Comparison of ENCODE assay signal across 8 cellular contexts in the genomic region with DNA sequence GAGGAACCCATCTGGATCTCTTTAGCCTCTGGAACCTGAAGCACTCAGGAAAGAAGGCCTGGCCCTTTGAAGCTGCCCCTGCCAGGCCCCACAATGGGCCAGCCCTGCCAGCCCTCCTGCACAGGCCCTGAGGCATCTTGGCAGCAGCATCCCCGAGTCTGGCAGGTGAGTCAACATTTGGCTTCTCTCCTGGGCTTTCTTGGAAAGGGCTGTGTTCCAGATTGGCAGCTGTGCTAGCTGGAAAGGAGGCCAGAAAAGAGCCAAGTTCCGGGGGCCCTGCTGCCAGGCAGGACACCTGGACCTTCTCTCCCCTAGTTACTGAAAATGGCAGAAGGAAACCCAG.
DNase-seq lines count a peak whose midpoint lies in the region; TF ChIP-seq lines count a peak whose summit lies in the region.

No MANE protein-coding gene starts in this region.

- intact Hi-C loops in head of caudate nucleus (cut with DNase I), result loop anchor here (10.0 kb wide), 1 partner anchor 706 kb away; no protein-coding TSS in a partner anchor
- intact Hi-C loops in activated CD4-positive, alpha-beta T cell treated with anti-CD3 and anti-CD28 coated beads, Interleukin-2, amount 10 ng/mL, durations not matched to agents 24 days and 14 days (cut with micrococcal nuclease), result no loop called here

- peak; percentile 72 for DNase-seq in HFF-Myc (ENCODE audit: extremely low read depth, low read depth)
- DNase-seq in SJCRH30, result peak; percentile 54 to 68
- peak in 31 of 42 donors; percentile 12 to 82 (median 41) for DNase-seq in head of caudate nucleus
- DNase-seq in substantia nigra (lab: John Stamatoyannopoulos, UW), result peak in 25 of 49 donors; percentile 7 to 84 (median 35)
- no peak for DNase-seq in putamen (ENCODE audit: low spot score)
- no peak for DNase-seq in activated CD4-positive, alpha-beta T cell treated with anti-CD3 and anti-CD28 coated beads, Interleukin-2, amount 10 ng/mL, durations not matched to agents 24 days and 14 days
- no peak for DNase-seq in GF-D8 (lab: John Stamatoyannopoulos, UW)
- no peak for DNase-seq in NCI-H82 (lab: John Stamatoyannopoulos, UW)

- peaks cover 47% of the 10 kb centered on the region for H3K4me1 ChIP-seq in SJCRH30

- H3K27ac ChIP-seq in SJCRH30 (no peak overlapping the region), substantia nigra (ENCODE audit: low read depth, low read length, poor library complexity, severe bottlenecking) (peak overlapping the region; percentile 27)

- no peaks in the 10 kb centered on the region for H3K27me3 Mint-ChIP-seq in activated CD4-positive, alpha-beta T cell treated with anti-CD3 and anti-CD28 coated beads, Interleukin-2, amount 10 ng/mL, durations not matched to agents 24 days and 14 days

- H3K4me3 Mint-ChIP-seq in activated CD4-positive, alpha-beta T cell treated with anti-CD3 and anti-CD28 coated beads, Interleukin-2, amount 10 ng/mL, durations not matched to agents 24 days and 14 days, result no peak overlapping the region

- no peak overlapping the region for H3K27ac Mint-ChIP-seq in activated CD4-positive, alpha-beta T cell treated with anti-CD3 and anti-CD28 coated beads, Interleukin-2, amount 10 ng/mL, durations not matched to agents 24 days and 14 days

- H3K9me3 ChIP-seq in SJCRH30 (replicated peaks), result no peaks in the 10 kb centered on the region

- TF ChIP-seq CTCF in HFF-Myc (IDR thresholded peaks at IDR 0.05; ENCODE audit: low read depth, low read length, missing control alignments), result no peak

- H3K4me3 ChIP-seq in HFF-Myc (replicated peaks; ENCODE audit: low read depth, low read length) (no peak overlapping the region), SJCRH30 (no peak overlapping the region)

- no peaks in the 10 kb centered on the region for H3K27me3 ChIP-seq in SJCRH30

- H3K4me1 Mint-ChIP-seq in activated CD4-positive, alpha-beta T cell treated with anti-CD3 and anti-CD28 coated beads, Interleukin-2, amount 10 ng/mL, durations not matched to agents 24 days and 14 days, result peaks cover 14% of the 10 kb centered on the region

- H3K36me3 Mint-ChIP-seq in activated CD4-positive, alpha-beta T cell treated with anti-CD3 and anti-CD28 coated beads, Interleukin-2, amount 10 ng/mL, durations not matched to agents 24 days and 14 days (ENCODE audit: low read depth), result no peaks in the 10 kb centered on the region

- H3K9me3 Mint-ChIP-seq in activated CD4-positive, alpha-beta T cell treated with anti-CD3 and anti-CD28 coated beads, Interleukin-2, amount 10 ng/mL, durations not matched to agents 24 days and 14 days, result no peaks in the 10 kb centered on the region

- no peaks in the 10 kb centered on the region for H3K36me3 ChIP-seq in SJCRH30

Comparison
In these comparisons a context has a peak if more than half of its experiments do, and no peak if none do; other contexts are left out.
1. DNase-seq: peak in HFF-Myc (single experiment), SJCRH30 (2 of 2), head of caudate nucleus (31 of 42) and substantia nigra (25 of 49); none in putamen (single experiment), activated CD4-positive, alpha-beta T cell treated with anti-CD3 and anti-CD28 coated beads, Interleukin-2, amount 10 ng/mL, durations not matched to agents 24 days and 14 days (single experiment), GF-D8 (single experiment) and NCI-H82 (single experiment).